ENCODE assay signal across 8 cellular contexts in the genomic region with DNA sequence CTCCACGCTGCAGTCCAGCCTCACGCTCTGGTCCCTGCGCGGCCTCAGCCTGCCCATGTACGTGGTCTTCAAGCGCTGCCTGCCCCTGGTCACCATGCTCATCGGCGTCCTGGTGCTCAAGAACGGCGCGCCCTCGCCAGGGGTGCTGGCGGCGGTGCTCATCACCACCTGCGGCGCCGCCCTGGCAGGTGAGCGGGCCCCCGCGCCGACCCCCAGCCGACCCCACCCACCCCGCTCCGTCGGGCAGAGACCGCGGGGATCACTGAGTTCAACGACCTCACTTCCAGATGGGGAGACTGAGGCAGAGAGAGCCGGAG. TPM values are rescaled to one million over a fixed set of nuclear protein-coding genes. Genes with fewer than 3 reads are reported as not detected.
A peak's percentile ranks its signal among the peaks of the same experiment; 100 is the strongest.
DNase-seq lines count a peak whose midpoint lies in the region; ATAC-seq and TF ChIP-seq lines count a peak whose summit lies in the region.
"Had no signal": no experiment of that assay in that cellular context is flagged by ENCODE, and none has a peak within 500 bp of the region (broad histone marks: within the 10 kb centered on the region; RNA-seq: fewer than 3 reads in every experiment).

No MANE protein-coding gene starts in this region.

- POLR2A ChIA-PET in activated CD4-positive, alpha-beta memory T cell treated with anti-CD3 and anti-CD28 coated beads, Interleukin-2, amount 10 ng/mL, durations not matched to agents 7 days and 5 days (lab: Charles Lee): interaction anchor here (1.6 kb wide), 1 partner anchor 121 kb away, joined by 3 read pairs; no protein-coding TSS in a partner anchor

- H3K9me3 ChIP-seq in right atrium auricular region: no peaks in the 10 kb centered on the region
- H3K9me3 ChIP-seq in spleen: no peaks in the 10 kb centered on the region

- peaks cover 30% of the 10 kb centered on the region for H3K4me1 Mint-ChIP-seq in activated CD4-positive, alpha-beta memory T cell treated with anti-CD3 and anti-CD28 coated beads, Interleukin-2, amount 10 ng/mL, durations not matched to agents 7 days and 5 days

- H3K27me3 ChIP-seq in right atrium auricular region (peaks cover 24 to 32% of the 10 kb centered on the region in 2 donors), spleen (replicated peaks in 1 of 7) (peaks cover 11 to 73% (median 58%) of the 10 kb centered on the region in 7 donors)

- H3K27me3 Mint-ChIP-seq in activated CD4-positive, alpha-beta memory T cell treated with anti-CD3 and anti-CD28 coated beads, Interleukin-2, amount 10 ng/mL, durations not matched to agents 7 days and 5 days: peaks cover 55% of the 10 kb centered on the region

- ATAC-seq in HG02759 (IDR thresholded peaks at IDR 0.05; ENCODE audit: unreplicated experiment): peak; percentile 33

- H3K4me3 ChIP-seq in right atrium auricular region (peak overlapping the region; percentile 34 to 52), spleen (peak overlapping the region; percentile 40 to 74 (median 52))

- intact Hi-C loops in spleen (cut with DNase I; ENCODE audit: low total_unique reads): no loop called here

- H3K4me3 Mint-ChIP-seq in activated CD4-positive, alpha-beta memory T cell treated with anti-CD3 and anti-CD28 coated beads, Interleukin-2, amount 10 ng/mL, durations not matched to agents 7 days and 5 days: peak overlapping the region; percentile 65

- H3K9me3 Mint-ChIP-seq in activated CD4-positive, alpha-beta memory T cell treated with anti-CD3 and anti-CD28 coated beads, Interleukin-2, amount 10 ng/mL, durations not matched to agents 7 days and 5 days: no peaks in the 10 kb centered on the region

- no peak for TF ChIP-seq POLR2A in spleen (IDR thresholded peaks at IDR 0.05)

- no peak overlapping the region for H3K27ac Mint-ChIP-seq in activated CD4-positive, alpha-beta memory T cell treated with anti-CD3 and anti-CD28 coated beads, Interleukin-2, amount 10 ng/mL, durations not matched to agents 7 days and 5 days

- H3K36me3 ChIP-seq in right atrium auricular region (no peaks in the 10 kb centered on the region), spleen (no peaks in the 10 kb centered on the region)

- no peaks in the 10 kb centered on the region for H3K36me3 Mint-ChIP-seq in activated CD4-positive, alpha-beta memory T cell treated with anti-CD3 and anti-CD28 coated beads, Interleukin-2, amount 10 ng/mL, durations not matched to agents 7 days and 5 days (ENCODE audit: low read depth)

- H3K4me1 ChIP-seq in right atrium auricular region (peaks cover 0 to 31% of the 10 kb centered on the region in 2 donors), spleen (peaks cover 31 to 45% (median 42%) of the 10 kb centered on the region in 6 donors)

- CTCF ChIA-PET in activated CD4-positive, alpha-beta memory T cell treated with anti-CD3 and anti-CD28 coated beads, Interleukin-2, amount 10 ng/mL, durations not matched to agents 7 days and 5 days (lab: Charles Lee): interaction anchor here (0.9 to 1.2 kb wide), 4 partner anchors 13 to 130 kb away, joined by 3 to 5 read pairs (median 4); partner anchors contain the start of gene MAP3K5

- WGBS in spleen, 5 donors: 0 to 10% (median 2%) methylated on average over 2 to 29 of the region's 29 CpGs

- no peak for DNase-seq in activated CD4-positive, alpha-beta memory T cell treated with anti-CD3 and anti-CD28 coated beads, Interleukin-2, amount 10 ng/mL, durations not matched to agents 7 days and 5 days
- DNase-seq in right atrium auricular region (ENCODE audit: low spot score) (no peak), spleen (no peak), NAMALWA (ENCODE audit: low spot score) (no peak), hepatic stellate cell (ENCODE audit: low spot score) (no peak), GM10266 (ENCODE audit: extremely low spot score) (no peak)

- no peak for TF ChIP-seq CTCF in right atrium auricular region (IDR thresholded peaks at IDR 0.05)
- peak in 1 of 11 experiments; percentile 20 for TF ChIP-seq CTCF in spleen (IDR thresholded peaks at IDR 0.05 in 8 of 11, conservative IDR thresholded peaks at IDR 0.05 in 3 of 11)
- TF ChIP-seq CTCF in GM10266 (IDR thresholded peaks at IDR 0.05; ENCODE audit: control insufficient read depth, insufficient read depth, low read depth, missing control alignments): no peak

- H3K27ac ChIP-seq in right atrium auricular region: no peak overlapping the region
- no peak overlapping the region for H3K27ac ChIP-seq in spleen

RNA-seq across cellular contexts. Expression of gene SLC35D3, which starts 0.5 kb away (rescaled TPM):
- total RNA-seq in activated CD4-positive, alpha-beta memory T cell treated with anti-CD3 and anti-CD28 coated beads, Interleukin-2, amount 10 ng/mL, durations not matched to agents 7 days and 5 days: under 1 TPM in 1 of 2 experiments, not detected in 1; 0.13 TPM
- total RNA-seq in right atrium auricular region: not detected
- total RNA-seq in spleen: not detected
- not detected for polyA plus RNA-seq in spleen
- total RNA-seq: renal cortical epithelial cell had no signal
